In the genomic region with DNA sequence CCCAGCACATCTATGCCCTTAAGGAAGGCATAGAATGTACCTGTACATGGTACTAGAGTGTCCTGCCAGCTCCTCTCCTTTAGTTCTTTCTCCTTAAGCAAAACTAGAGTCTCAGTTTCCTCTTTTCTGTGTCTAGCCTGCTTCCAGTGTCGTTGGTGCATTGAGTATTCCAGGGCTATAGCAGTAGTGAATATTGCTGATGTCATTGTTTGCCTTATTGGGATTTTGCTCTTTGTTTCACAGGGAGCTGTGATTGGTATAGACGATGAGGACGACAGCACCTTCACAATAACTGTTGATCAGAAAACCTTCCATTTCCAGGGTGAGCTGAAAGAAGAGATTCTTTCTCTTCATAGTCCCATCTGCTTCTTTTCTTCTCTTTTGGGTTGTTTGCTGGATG, we compare ENCODE assay signal across 24 cellular contexts. TPM values are rescaled to one million over a fixed set of nuclear protein-coding genes. Genes with fewer than 3 reads are reported as not detected.
DNase-seq lines count a peak whose midpoint lies in the region; ATAC-seq and TF ChIP-seq lines count a peak whose summit lies in the region.
"Had no signal": no experiment of that assay in that cellular context is flagged by ENCODE, and none has a peak within 500 bp of the region (broad histone marks: within the 10 kb centered on the region; RNA-seq: fewer than 3 reads in every experiment).

No MANE protein-coding gene starts in this region.

- no peaks in the 10 kb centered on the region for H3K36me3 ChIP-seq in right atrium auricular region
- H3K36me3 ChIP-seq in hepatocyte (replicated peaks; ENCODE audit: insufficient read depth, low read depth) = no peaks in the 10 kb centered on the region
- H3K36me3 ChIP-seq: thyroid gland had no signal

- no peak overlapping the region for H2AFZ ChIP-seq in hepatocyte

- peaks cover 0 to 76% of the 10 kb centered on the region in 2 donors for H3K4me1 ChIP-seq in right atrium auricular region
- H3K4me1 ChIP-seq in right cardiac atrium (ENCODE audit: control insufficient read depth, insufficient read depth, low read length) = peaks cover 13% of the 10 kb centered on the region
- H3K4me1 ChIP-seq in hepatocyte (ENCODE audit: insufficient read depth) = peaks cover 11% of the 10 kb centered on the region

- no peaks in the 10 kb centered on the region for H3K27me3 ChIP-seq in right atrium auricular region
- no peaks in the 10 kb centered on the region for H3K27me3 ChIP-seq in right cardiac atrium (ENCODE audit: control insufficient read depth, insufficient read depth)
- no peaks in the 10 kb centered on the region for H3K27me3 ChIP-seq in hepatocyte
- H3K27me3 ChIP-seq: thyroid gland had no signal

- H3K27ac ChIP-seq in right atrium auricular region (peak overlapping the region; percentile 17 to 29), right cardiac atrium (ENCODE audit: low read length) (no peak overlapping the region), hepatocyte (peak overlapping the region; percentile 59)
- H3K27ac ChIP-seq: skin epidermis, thyroid gland had no signal

- peaks cover 55% of the 10 kb centered on the region for H3K79me2 ChIP-seq in hepatocyte

- no peaks in the 10 kb centered on the region for H3K9me3 ChIP-seq in right atrium auricular region
- no peaks in the 10 kb centered on the region for H3K9me3 ChIP-seq in right cardiac atrium (ENCODE audit: control insufficient read depth, low read length)
- no peaks in the 10 kb centered on the region for H3K9me3 ChIP-seq in hepatocyte (ENCODE audit: low read depth)
- H3K9me3 ChIP-seq: thyroid gland had no signal

- no peak for ATAC-seq in right cardiac atrium
- ATAC-seq: activated CD8-positive, alpha-beta T cell treated with anti-CD3 and anti-CD28 coated beads, Interleukin-2, amount 10 ng/mL, durations not matched to agents 7 days and 5 days; CD8-positive, alpha-beta T cell; esophagus mucosa; naive thymus-derived CD8-positive, alpha-beta T cell; Panc1 had no signal

- no peak for TF ChIP-seq CTCF in right atrium auricular region (IDR thresholded peaks at IDR 0.05)
- no peak for TF ChIP-seq CTCF in hepatocyte (IDR thresholded peaks at IDR 0.05; ENCODE audit: poor library complexity)

- DNase-seq in right atrium auricular region (ENCODE audit: low spot score) (no peak), right cardiac atrium (no peak), NCI-H69 (lab: John Stamatoyannopoulos, UW) (peak; percentile 49), hepatocyte (ENCODE audit: low spot score) (no peak), NCI-H1105 (lab: John Stamatoyannopoulos, UW) (no peak), kidney tubule cell (ENCODE audit: low spot score) (no peak), midbrain (lab: John Stamatoyannopoulos, UW) (no peak)
- DNase-seq: activated CD4-positive, CD25-positive, alpha-beta regulatory T cell; activated CD8-positive, alpha-beta T cell treated with anti-CD3 and anti-CD28 coated beads, Interleukin-2, amount 10 ng/mL, durations not matched to agents 7 days and 5 days; activated naive CD4-positive, alpha-beta T cell; activated T-cell treated with anti-CD3 and anti-CD28 coated beads, Interleukin-2, amount 50 U/mL, for 24 hours; amniotic stem cell; caudate nucleus; CD8-positive, alpha-beta T cell; Karpas-422; kidney glomerular epithelial cell; naive thymus-derived CD8-positive, alpha-beta T cell; NCI-H82; stimulated activated CD4-positive, alpha-beta T cell treated with anti-CD3 and anti-CD28 coated beads, Interleukin-2, amount 100 ng/mL, for 24 hours; stimulated activated naive CD4-positive, alpha-beta T cell treated with Interleukin-2 at 50 U/mL for 16 hours; thyroid gland had no signal

- no peaks in the 10 kb centered on the region for H3K9me2 ChIP-seq in hepatocyte (replicated peaks; ENCODE audit: insufficient read depth)

- peak overlapping the region; percentile 28 for H3K4me2 ChIP-seq in hepatocyte

- WGBS in right cardiac atrium = 72% methylated on average over 3 of the region's 3 CpGs
- WGBS in hepatocyte (ENCODE audit: low lambda C conversion rate, missing lambda C conversion rate) = 55% methylated on average over 3 of the region's 3 CpGs

- H4K20me1 ChIP-seq in hepatocyte (ENCODE audit: insufficient read depth, poor library complexity, severe bottlenecking) = no peaks in the 10 kb centered on the region

- intact Hi-C loops in right cardiac atrium (cut with DNase I) = no loop called here

- H3K4me3 ChIP-seq in right atrium auricular region = no peak overlapping the region
- no peak overlapping the region for H3K4me3 ChIP-seq in right cardiac atrium (ENCODE audit: low read length)
- H3K4me3 ChIP-seq in hepatocyte = no peak overlapping the region
- H3K4me3 ChIP-seq: skin epidermis, thyroid gland had no signal

RNA-seq across cellular contexts. Expression of a gene that starts 52.3 kb away (rescaled TPM):
- 10 to 100 TPM; 60.0 to 60.8 TPM for total RNA-seq in right atrium auricular region
- 10 to 100 TPM; 55.3 to 68.8 (median 62.2) TPM for total RNA-seq in right cardiac atrium
- polyA plus RNA-seq in right cardiac atrium = 46.1 TPM
- total RNA-seq in hepatocyte = 107 and 288 TPM in 2 replicates
- polyA plus RNA-seq in hepatocyte = 59.5 and 71.0 TPM in 2 replicates
